8 cellular contexts compared by ENCODE assay signal in genomic region chr9:74951725-74952151, GRCh38. TPM values are rescaled to one million over a fixed set of nuclear protein-coding genes. Genes with fewer than 3 reads are reported as not detected.
DNase-seq lines count a peak whose midpoint lies in the region; ATAC-seq and TF ChIP-seq lines count a peak whose summit lies in the region.

No MANE protein-coding gene starts in this region.

- ATAC-seq in GM18867 (IDR thresholded peaks at IDR 0.05; ENCODE audit: unreplicated experiment) = peak; percentile 38
- ATAC-seq in HG03097 (IDR thresholded peaks at IDR 0.05; ENCODE audit: low FRiP score, unreplicated experiment) = peak; percentile 31

- TF ChIP-seq CTCF in 22Rv1 (IDR thresholded peaks at IDR 0.05) (no peak), OCI-LY7 (conservative IDR thresholded peaks at IDR 0.05; ENCODE audit: low read length) (no peak), fibroblast of villous mesenchyme (IDR thresholded peaks at IDR 0.05; ENCODE audit: insufficient read depth, low read depth, low read length) (no peak), neural crest cell (conservative IDR thresholded peaks at IDR 0.05) (no peak)

- peak overlapping the region; percentile 85 for H3K27ac Mint-ChIP-seq in neural crest cell (ENCODE audit: unreplicated experiment)

- H3K9me3 ChIP-seq in OCI-LY7 (ENCODE audit: low read length) (no peaks in the 10 kb centered on the region), thymus (ENCODE audit: control insufficient read depth) (no peaks in the 10 kb centered on the region)

- peak overlapping the region; percentile 98 for H3K27ac ChIP-seq in 22Rv1
- H3K27ac ChIP-seq in OCI-LY7 (ENCODE audit: low read depth, low read length, poor library complexity, severe bottlenecking) = peak overlapping the region; percentile 93
- peak overlapping the region; percentile 87 for H3K27ac ChIP-seq in thymus (ENCODE audit: low read depth)

- peaks cover 22% of the 10 kb centered on the region for H3K4me1 Mint-ChIP-seq in neural crest cell

- WGBS in thymus = under 1% methylated on average over 30 of the region's 30 CpGs

- no peaks in the 10 kb centered on the region for H3K9me2 ChIP-seq in OCI-LY7 (ENCODE audit: insufficient read depth, low read length)

- H3K79me2 ChIP-seq in OCI-LY7 (ENCODE audit: insufficient read depth, low read depth, low read length) = peaks cover 53% of the 10 kb centered on the region

- H3K4me1 ChIP-seq in OCI-LY7 (ENCODE audit: insufficient read depth, low read length, poor library complexity, severe bottlenecking) (peaks cover 32% of the 10 kb centered on the region), thymus (ENCODE audit: control insufficient read depth, insufficient read depth, low read length) (no peaks in the 10 kb centered on the region)

- H3K27me3 ChIP-seq in thymus (ENCODE audit: control insufficient read depth, insufficient read depth) = no peaks in the 10 kb centered on the region

- no peaks in the 10 kb centered on the region for H3K36me3 Mint-ChIP-seq in neural crest cell (ENCODE audit: low read depth)

- peak overlapping the region; percentile 90 for H3K4me2 ChIP-seq in OCI-LY7 (ENCODE audit: low read length)

- no peaks in the 10 kb centered on the region for H3K27me3 Mint-ChIP-seq in neural crest cell (ENCODE audit: low read depth)

- H3K36me3 ChIP-seq in OCI-LY7 (ENCODE audit: insufficient read depth, low read length) = peaks cover 24% of the 10 kb centered on the region
- no peaks in the 10 kb centered on the region for H3K36me3 ChIP-seq in thymus (ENCODE audit: control insufficient read depth, insufficient read depth)

- peaks cover 17% of the 10 kb centered on the region for H4K20me1 ChIP-seq in OCI-LY7 (ENCODE audit: insufficient read depth, low read length)

- DNase-seq in OCI-LY7 (ENCODE audit: low spot score) (peak; percentile 63), fibroblast of villous mesenchyme (ENCODE audit: low read depth) (peak; percentile 42), neural crest cell (ENCODE audit: low read depth, low spot score) (peak; percentile 28)
- DNase-seq in activated T-helper 9 cell treated with anti-CD3 and anti-CD28 coated beads, Interleukin-2, amount 50 U/mL, for 16 hours (ENCODE audit: low read depth) = peak; percentile 29

- peak overlapping the region; percentile 98 for H3K4me3 Mint-ChIP-seq in neural crest cell

- BruUV-seq in OCI-LY7 (replicated peaks; lab: Mats Ljungman, UMichigan) = no TSS peak

- H2AFZ ChIP-seq in OCI-LY7 (ENCODE audit: low read length) = no peak overlapping the region

- intact Hi-C loops in OCI-LY7 (cut with micrococcal nuclease; ENCODE audit: unreplicated experiment) = loop anchor here (2.0 to 10.0 kb wide), 3 partner anchors 51 to 1443 kb away; partner anchors contain the start of gene RFK

- no peaks in the 10 kb centered on the region for H3K9me3 Mint-ChIP-seq in neural crest cell

- POLR2A ChIA-PET in OCI-LY7 (lab: Charles Lee) = interaction anchor here (1.2 to 7.2 kb wide), 4 partner anchors 39 to 136 kb away, joined by 3 to 78 read pairs (median 12); partner anchors contain the start of genes CARNMT1, NMRK1 and OSTF1

- peak overlapping the region; percentile 90 for H3K4me3 ChIP-seq in OCI-LY7 (ENCODE audit: low read depth, low read length, poor library complexity, severe bottlenecking)
- peak overlapping the region; percentile 97 for H3K4me3 ChIP-seq in fibroblast of villous mesenchyme (ENCODE audit: low read depth, low read length)
- H3K4me3 ChIP-seq in thymus (ENCODE audit: low read length) = peak overlapping the region; percentile 94

- CTCF ChIA-PET in OCI-LY7 (lab: Charles Lee; ENCODE audit: unreplicated experiment) = interaction anchor here (0.6 to 3.4 kb wide), 4 partner anchors 74 to 178 kb away, joined by 3 to 14 read pairs (median 4); no protein-coding TSS in a partner anchor

RNA-seq across cellular contexts. Expression of gene C9orf40, which starts 1.0 kb away (rescaled TPM):
- total RNA-seq in OCI-LY7 (2014; rRNA removed; shearing (Covaris generic)) = 16.2 and 19.8 TPM in 2 replicates
- 39.8 and 41.3 TPM in 2 replicates for total RNA-seq in OCI-LY7 (2022)
- 6.8 and 8.6 TPM in 2 replicates for total RNA-seq in fibroblast of villous mesenchyme
- total RNA-seq in neural crest cell = 12.7 and 13.4 TPM in 2 replicates
- polyA plus RNA-seq in thymus = 5.5 TPM

Comparison
In these comparisons a context has a peak if more than half of its experiments do, and no peak if none do; other contexts are left out.
1. Peak in every context shown above with its lines: DNase-seq, ATAC-seq, H3K4me3 ChIP-seq and H3K27ac ChIP-seq.